In genomic region chr12:67441736-67442346, GRCh38 we compare ENCODE assay signal across 1 cellular context.
A peak's percentile ranks its signal among the peaks of the same experiment; 100 is the strongest.
TF ChIP-seq lines count a peak whose summit lies in the region.

No MANE protein-coding gene starts in this region.

TF ChIP-seq in K562, 482 proteins besides CTCF, POLR2A, EP300 and RAD21 (continued from another document):
- TF ChIP-seq MGA (IDR thresholded peaks at IDR 0.05) (peak; percentile 76), POLR2AphosphoS5 (IDR thresholded peaks at IDR 0.05; ENCODE audit: control insufficient read depth, insufficient read depth, low read depth, low read length) (no peak), ESRRA (IDR thresholded peaks at IDR 0.05; ENCODE audit: borderline replicate concordance, low read depth) (0 out of 2 replicates have a peak, but pooled peaks have one; percentile 18), USF1 (CRISPR knock-in tag; IDR thresholded peaks at IDR 0.05) (no peak), BCL6 (CRISPR knock-in tag; IDR thresholded peaks at IDR 0.05) (no peak), RFX5 (IDR thresholded peaks at IDR 0.05; ENCODE audit: low read depth, low read length) (peak; percentile 96), PRMT5 (CRISPR knock-in tag; IDR thresholded peaks at IDR 0.05) (no peak), CBX3 (IDR thresholded peaks at IDR 0.05; ENCODE audit: borderline replicate concordance in 1 of 2, low read length in 2 of 2) (0 out of 3 replicates have a peak, but pooled peaks of 1 of the 2 experiments have one; percentile 21), E2F6 (IDR thresholded peaks at IDR 0.05; ENCODE audit: borderline replicate concordance in 1 of 2, extremely low read depth in 1 of 2, insufficient read depth in 1 of 2, insufficient read length in 1 of 2, low read depth in 1 of 2, low read length in 1 of 2, poor library complexity in 1 of 2, severe bottlenecking in 1 of 2) (peak; percentile 27 to 77), CREM (IDR thresholded peaks at IDR 0.05; ENCODE audit: low read depth) (peak; percentile 42; the same call in 1 of the 2 replicates), ZNF76 (CRISPR knock-in tag; IDR thresholded peaks at IDR 0.05; ENCODE audit: borderline replicate concordance) (no peak), ADNP (tag; IDR thresholded peaks at IDR 0.05) (no peak), CHD1 (IDR thresholded peaks at IDR 0.05; ENCODE audit: low read length) (no peak), RCOR1 (IDR thresholded peaks at IDR 0.05; ENCODE audit: borderline replicate concordance in 1 of 2, low read depth in 2 of 2, low read length in 2 of 2) (peak in 1 of 2 experiments; percentile 26; a peak in 1 of 4 replicates), SMC3 (conservative IDR thresholded peaks at IDR 0.05; ENCODE audit: insufficient read depth, low read depth, low read length) (peak; percentile 58; the same call in 1 of the 2 replicates), NFYB (IDR thresholded peaks at IDR 0.05; ENCODE audit: extremely low read depth, insufficient read length) (no peak), ILF3 (IDR thresholded peaks at IDR 0.05; ENCODE audit: borderline replicate concordance) (no peak)
